In the genomic region with DNA sequence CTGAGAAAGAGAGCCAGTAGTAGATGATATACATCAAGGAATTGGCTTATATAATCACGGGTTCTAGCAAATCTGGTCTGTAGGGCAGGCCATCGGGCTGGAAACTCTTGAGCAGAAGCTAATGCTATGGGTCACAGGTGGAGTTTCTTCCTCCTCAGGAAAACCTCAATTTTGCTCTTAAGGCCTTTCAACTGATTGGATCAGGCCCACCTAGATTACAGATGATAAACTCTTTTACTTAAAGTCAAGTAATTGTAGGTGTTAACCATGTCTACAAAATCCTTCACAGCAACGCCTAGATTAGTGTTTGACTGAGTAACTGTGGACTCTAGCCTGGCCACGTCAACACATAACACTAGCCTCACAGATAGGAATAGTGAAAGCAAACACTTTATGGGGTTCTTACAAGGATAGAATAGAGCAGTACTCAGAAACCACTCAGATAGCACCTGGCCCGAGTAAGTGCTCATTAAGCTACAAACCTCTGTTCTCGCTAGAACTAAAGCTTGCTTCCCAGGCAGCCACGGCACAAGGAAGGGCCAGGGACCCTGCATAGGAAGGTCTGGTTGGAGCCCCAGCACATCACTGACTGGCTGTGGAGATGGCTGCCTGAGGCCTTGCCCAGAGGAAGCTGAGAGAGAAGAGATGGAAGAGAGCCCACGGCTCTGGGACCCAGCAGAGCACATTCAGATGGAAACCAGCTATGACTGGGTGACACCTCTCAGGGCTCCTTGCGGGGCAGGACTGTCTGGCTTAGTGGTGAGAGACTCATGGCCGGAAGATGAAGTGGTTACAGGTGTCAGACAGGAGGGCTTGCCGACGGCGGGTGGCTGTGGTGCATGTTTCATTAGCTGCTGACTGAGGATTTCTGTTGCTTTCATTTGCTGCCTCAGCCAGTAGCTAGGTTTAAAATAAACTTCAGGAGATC, we compare ENCODE assay signal across 9 cellular contexts.
DNase-seq lines count a peak whose midpoint lies in the region; ATAC-seq and TF ChIP-seq lines count a peak whose summit lies in the region.
"Had no signal": no experiment of that assay in that cellular context is flagged by ENCODE, and none has a peak within 500 bp of the region (broad histone marks: within the 10 kb centered on the region; RNA-seq: fewer than 3 reads in every experiment).

No MANE protein-coding gene starts in this region.

- H3K27ac ChIP-seq in colonic mucosa = no peak overlapping the region
- H3K27ac ChIP-seq: SJSA1 had no signal

- H3K4me3 ChIP-seq in colonic mucosa = no peak overlapping the region
- H3K4me3 ChIP-seq: SJSA1 had no signal

- CTCF ChIA-PET in activated CD8-positive, alpha-beta T cell treated with anti-CD3 and anti-CD28 coated beads, Interleukin-2, amount 10 ng/mL, durations not matched to agents 7 days and 5 days (lab: Charles Lee) = interaction anchor here (0.7 to 2.5 kb wide), 8 partner anchors 15 to 824 kb away, joined by 3 to 16 read pairs (median 3); no protein-coding TSS in a partner anchor

- H3K9me3 Mint-ChIP-seq in activated CD8-positive, alpha-beta T cell treated with anti-CD3 and anti-CD28 coated beads, Interleukin-2, amount 10 ng/mL, durations not matched to agents 7 days and 5 days (ENCODE audit: insufficient read depth) = no peaks in the 10 kb centered on the region
- no peaks in the 10 kb centered on the region for H3K9me3 Mint-ChIP-seq in naive thymus-derived CD8-positive, alpha-beta T cell

- POLR2A ChIA-PET in activated CD8-positive, alpha-beta T cell treated with anti-CD3 and anti-CD28 coated beads, Interleukin-2, amount 10 ng/mL, durations not matched to agents 7 days and 5 days (lab: Charles Lee) = interaction anchor here (0.9 to 1.4 kb wide), 3 partner anchors 41 to 204 kb away, joined by 3 read pairs; partner anchors contain the start of gene TLE3
- POLR2A ChIA-PET in naive thymus-derived CD8-positive, alpha-beta T cell (lab: Charles Lee) = interaction anchor here (0.8 kb wide), 1 partner anchor 30 kb away, joined by 3 read pairs; no protein-coding TSS in a partner anchor

- H3K27ac Mint-ChIP-seq in activated CD8-positive, alpha-beta T cell treated with anti-CD3 and anti-CD28 coated beads, Interleukin-2, amount 10 ng/mL, durations not matched to agents 7 days and 5 days = peak overlapping the region; percentile 44
- H3K27ac Mint-ChIP-seq in naive thymus-derived CD8-positive, alpha-beta T cell = peak overlapping the region in 9 of 10 donors; percentile 41 to 92 (median 78)

- H3K27me3 ChIP-seq in colonic mucosa = no peaks in the 10 kb centered on the region
- H3K27me3 ChIP-seq: SJSA1 had no signal

- H3K36me3 Mint-ChIP-seq in activated CD8-positive, alpha-beta T cell treated with anti-CD3 and anti-CD28 coated beads, Interleukin-2, amount 10 ng/mL, durations not matched to agents 7 days and 5 days (ENCODE audit: low read depth) = no peaks in the 10 kb centered on the region
- no peaks in the 10 kb centered on the region for H3K36me3 Mint-ChIP-seq in naive thymus-derived CD8-positive, alpha-beta T cell

- TF ChIP-seq CTCF in colonic mucosa (IDR thresholded peaks at IDR 0.05) = no peak

- H3K4me1 ChIP-seq in colonic mucosa = no peaks in the 10 kb centered on the region
- H3K4me1 ChIP-seq: SJSA1 had no signal

- H3K36me3 ChIP-seq in colonic mucosa = no peaks in the 10 kb centered on the region
- H3K36me3 ChIP-seq: SJSA1 had no signal

- peak; percentile 90 for DNase-seq in activated CD8-positive, alpha-beta T cell treated with anti-CD3 and anti-CD28 coated beads, Interleukin-2, amount 10 ng/mL, durations not matched to agents 7 days and 5 days
- peak; percentile 4 to 70 (median 50) for DNase-seq in naive thymus-derived CD8-positive, alpha-beta T cell
- DNase-seq in colonic mucosa = no peak
- DNase-seq in GM03348 (ENCODE audit: low spot score) = no peak
- no peak for DNase-seq in NCI-H1092 (lab: John Stamatoyannopoulos, UW)
- DNase-seq in NCI-H1105 treated with DMSO at 0.1 percent for 48 hours (lab: John Stamatoyannopoulos, UW) = no peak

- no peak overlapping the region for H3K4me3 Mint-ChIP-seq in activated CD8-positive, alpha-beta T cell treated with anti-CD3 and anti-CD28 coated beads, Interleukin-2, amount 10 ng/mL, durations not matched to agents 7 days and 5 days
- peak overlapping the region in 9 of 10 donors; percentile 32 to 79 (median 57) for H3K4me3 Mint-ChIP-seq in naive thymus-derived CD8-positive, alpha-beta T cell

- peaks cover 18% of the 10 kb centered on the region for H3K4me1 Mint-ChIP-seq in activated CD8-positive, alpha-beta T cell treated with anti-CD3 and anti-CD28 coated beads, Interleukin-2, amount 10 ng/mL, durations not matched to agents 7 days and 5 days (ENCODE audit: low read depth)
- H3K4me1 Mint-ChIP-seq in naive thymus-derived CD8-positive, alpha-beta T cell = peaks cover 2 to 10% (median 4%) of the 10 kb centered on the region in 4 donors

- H3K27me3 Mint-ChIP-seq in activated CD8-positive, alpha-beta T cell treated with anti-CD3 and anti-CD28 coated beads, Interleukin-2, amount 10 ng/mL, durations not matched to agents 7 days and 5 days (ENCODE audit: low read depth) = peaks cover 31% of the 10 kb centered on the region
- peaks cover 0 to 3% (median 0%) of the 10 kb centered on the region in 5 donors for H3K27me3 Mint-ChIP-seq in naive thymus-derived CD8-positive, alpha-beta T cell

- no peaks in the 10 kb centered on the region for H3K9me3 ChIP-seq in colonic mucosa
- H3K9me3 ChIP-seq: SJSA1 had no signal

- ATAC-seq in GM19438 (IDR thresholded peaks at IDR 0.05; ENCODE audit: low read depth, unreplicated experiment) = peak; percentile 98
- ATAC-seq in HG03439 (IDR thresholded peaks at IDR 0.05; ENCODE audit: unreplicated experiment) = peak; percentile 93
- peak; percentile 99 for ATAC-seq in activated CD8-positive, alpha-beta T cell treated with anti-CD3 and anti-CD28 coated beads, Interleukin-2, amount 10 ng/mL, durations not matched to agents 7 days and 5 days
- peak; percentile 99 for ATAC-seq in naive thymus-derived CD8-positive, alpha-beta T cell

- intact Hi-C loops in colonic mucosa (cut with DNase I) = no loop called here

- H3K9ac ChIP-seq in colonic mucosa (ENCODE audit: low read depth in 2 of 2, low read length in 2 of 2) = peak overlapping the region in 1 of 2 donors; percentile 43

Comparison
In these comparisons a context has a peak if more than half of its experiments do, and no peak if none do; other contexts are left out.
1. DNase-seq: peak in activated CD8-positive, alpha-beta T cell treated with anti-CD3 and anti-CD28 coated beads, Interleukin-2, amount 10 ng/mL, durations not matched to agents 7 days and 5 days (single experiment) and naive thymus-derived CD8-positive, alpha-beta T cell (10 of 10); none in colonic mucosa (single experiment), GM03348 (single experiment), NCI-H1092 (single experiment) and NCI-H1105 treated with DMSO at 0.1 percent for 48 hours (single experiment).
2. Peak in every context shown above with its lines, with median percentiles within 50 percentile points of each other: ATAC-seq.